Comparison of ENCODE assay signal across 11 cellular contexts in the genomic region with DNA sequence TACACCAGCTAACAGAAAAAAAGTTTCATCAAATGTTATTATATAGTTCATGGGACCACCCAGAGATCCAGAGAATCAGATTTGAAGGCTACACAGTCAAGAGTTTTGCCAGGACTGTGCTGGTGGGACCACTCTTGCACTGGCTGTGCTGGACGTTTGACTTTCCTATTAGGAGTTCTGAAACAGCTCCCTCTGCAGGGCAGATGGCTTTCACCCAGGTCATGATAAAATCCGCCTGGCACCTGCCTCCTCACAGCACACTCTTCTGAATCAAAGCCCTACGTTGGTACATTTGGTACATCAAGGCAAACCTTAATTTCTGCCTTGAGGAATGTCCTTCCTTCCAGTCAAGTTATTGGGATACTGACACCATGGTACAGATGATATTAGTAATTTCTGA.
DNase-seq lines count a peak whose midpoint lies in the region; ATAC-seq and TF ChIP-seq lines count a peak whose summit lies in the region.
"Had no signal": no experiment of that assay in that cellular context is flagged by ENCODE, and none has a peak within 500 bp of the region (broad histone marks: within the 10 kb centered on the region; RNA-seq: fewer than 3 reads in every experiment).

No MANE protein-coding gene starts in this region.

- TF ChIP-seq CTCF in GM12875 (IDR thresholded peaks at IDR 0.05; ENCODE audit: borderline replicate concordance, insufficient read depth, low read depth, low read length) (peak; percentile 43; the same call in 1 of the 2 replicates), OCI-LY1 (IDR thresholded peaks at IDR 0.05; ENCODE audit: low read length) (peak; percentile 53), fibroblast of villous mesenchyme (IDR thresholded peaks at IDR 0.05; ENCODE audit: insufficient read depth, low read depth, low read length) (peak; percentile 36), psoas muscle (IDR thresholded peaks at IDR 0.05) (no peak)

- H3K27me3 ChIP-seq in OCI-LY1 (ENCODE audit: insufficient read depth, low read length) (no peaks in the 10 kb centered on the region), psoas muscle (ENCODE audit: insufficient read depth in 3 of 3, low read length in 2 of 3) (no peaks in the 10 kb centered on the region)

- no peaks in the 10 kb centered on the region for H3K9me3 ChIP-seq in OCI-LY1 (ENCODE audit: low read length)
- H3K9me3 ChIP-seq in psoas muscle: no peaks in the 10 kb centered on the region

- no peaks in the 10 kb centered on the region for H3K79me2 ChIP-seq in OCI-LY1 (ENCODE audit: insufficient read depth, low read length)

- H3K4me1 ChIP-seq in OCI-LY1 (ENCODE audit: insufficient read depth, low read length, severe bottlenecking) (no peaks in the 10 kb centered on the region), psoas muscle (no peaks in the 10 kb centered on the region)

- 78 to 84% (median 79%) methylated on average over 3 of the region's 3 CpGs for WGBS in psoas muscle, 3 donors

- intact Hi-C loops in psoas muscle (cut with DNase I): no loop called here

- H4K20me1 ChIP-seq in OCI-LY1 (ENCODE audit: insufficient read depth, low read length): no peaks in the 10 kb centered on the region

- ATAC-seq in psoas muscle (no peak), GM19328 (IDR thresholded peaks at IDR 0.05; ENCODE audit: unreplicated experiment) (no peak), GM21576 (IDR thresholded peaks at IDR 0.05; ENCODE audit: unreplicated experiment) (no peak), GM21515 (IDR thresholded peaks at IDR 0.05; ENCODE audit: unreplicated experiment) (no peak)
- ATAC-seq: T-helper 17 cell had no signal

- no peaks in the 10 kb centered on the region for H3K36me3 ChIP-seq in OCI-LY1 (ENCODE audit: insufficient read depth, low read length)
- no peaks in the 10 kb centered on the region for H3K36me3 ChIP-seq in psoas muscle (ENCODE audit: insufficient read depth in 1 of 2, low read depth in 1 of 2)

- no peaks in the 10 kb centered on the region for H3K9me2 ChIP-seq in OCI-LY1 (ENCODE audit: low read depth, low read length)

- H3K9ac ChIP-seq in OCI-LY1 (ENCODE audit: low read length): no peak overlapping the region

- no peak overlapping the region for H2AFZ ChIP-seq in OCI-LY1 (ENCODE audit: low read length)

- no peak overlapping the region for H3K4me2 ChIP-seq in OCI-LY1 (ENCODE audit: low read length)

- H3K4me3 ChIP-seq in GM12875 (ENCODE audit: low read depth, low read length) (no peak overlapping the region), OCI-LY1 (ENCODE audit: low read depth, low read length, poor library complexity, severe bottlenecking) (no peak overlapping the region), fibroblast of villous mesenchyme (ENCODE audit: low read depth, low read length) (no peak overlapping the region), psoas muscle (no peak overlapping the region)

- H3K27ac ChIP-seq in OCI-LY1 (ENCODE audit: low read depth, low read length, poor library complexity, severe bottlenecking): no peak overlapping the region
- H3K27ac ChIP-seq in psoas muscle: no peak overlapping the region

- DNase-seq in COLO668 (lab: John Stamatoyannopoulos, UW; ENCODE audit: unreplicated experiment): peak; percentile 13
- no peak for DNase-seq in fibroblast of villous mesenchyme (ENCODE audit: low read depth)
- DNase-seq in psoas muscle: no peak
- DNase-seq: caudate nucleus, small intestine, T-helper 17 cell had no signal

- H3F3A ChIP-seq in OCI-LY1 (ENCODE audit: insufficient read depth, low read length): no peaks in the 10 kb centered on the region
